In the genomic region with DNA sequence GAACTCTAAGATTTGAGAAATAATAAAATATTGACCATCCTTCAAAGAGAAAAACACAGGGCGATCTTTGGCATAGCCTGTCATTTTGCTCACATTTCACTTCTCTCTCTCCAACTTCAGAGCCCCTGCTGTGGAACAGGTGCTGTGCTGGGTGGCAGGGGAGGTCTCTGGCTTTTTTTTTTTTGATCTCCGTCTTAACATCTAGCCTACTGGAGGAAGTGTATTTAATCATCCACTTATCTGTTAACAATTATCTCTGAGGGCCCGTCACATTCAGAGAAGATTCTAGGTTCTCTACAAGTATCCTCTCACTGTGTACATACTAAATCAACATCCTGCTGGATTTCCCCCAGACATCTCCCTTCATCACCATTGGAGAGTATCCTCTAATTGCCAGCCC, we compare ENCODE assay signal across 13 cellular contexts. TPM values are rescaled to one million over a fixed set of nuclear protein-coding genes. Genes with fewer than 3 reads are reported as not detected.
DNase-seq lines count a peak whose midpoint lies in the region; ATAC-seq and TF ChIP-seq lines count a peak whose summit lies in the region.
"Had no signal": no experiment of that assay in that cellular context is flagged by ENCODE, and none has a peak within 500 bp of the region (broad histone marks: within the 10 kb centered on the region; RNA-seq: fewer than 3 reads in every experiment).

No MANE protein-coding gene starts in this region.

- H3K4me1 Mint-ChIP-seq in dendritic cell treated with granulocyte-macrophage colony-stimulating factor and Interleukin-4, amounts not matched to agents 40 ng/mL and 50 ng/mL, for 4 days (ENCODE audit: low read depth), result peaks cover 91% of the 10 kb centered on the region

- H3K36me3 ChIP-seq in DOHH2 (ENCODE audit: control insufficient read depth, low read length) (no peaks in the 10 kb centered on the region), psoas muscle (ENCODE audit: insufficient read depth in 1 of 2, low read depth in 1 of 2) (no peaks in the 10 kb centered on the region)
- H3K36me3 ChIP-seq: sigmoid colon had no signal

- H3K9me3 ChIP-seq in DOHH2 (ENCODE audit: control insufficient read depth, insufficient read depth, low read length) (no peaks in the 10 kb centered on the region), psoas muscle (no peaks in the 10 kb centered on the region)
- H3K9me3 ChIP-seq: sigmoid colon had no signal

- 0 out of 2 replicates have a peak, but pooled peaks cover 2% of the 10 kb centered on the region for H4K20me1 ChIP-seq in DOHH2 (ENCODE audit: control insufficient read depth, insufficient read depth, low read depth, low read length)

- ATAC-seq in HG03354 (IDR thresholded peaks at IDR 0.05; ENCODE audit: poor library complexity, severe bottlenecking, unreplicated experiment) (peak; percentile 50), psoas muscle (no peak)

- no peak overlapping the region for H3K4me3 Mint-ChIP-seq in dendritic cell treated with granulocyte-macrophage colony-stimulating factor and Interleukin-4, amounts not matched to agents 40 ng/mL and 50 ng/mL, for 4 days
- H3K4me3 Mint-ChIP-seq: nephron had no signal

- H3K4me3 ChIP-seq in DOHH2 (ENCODE audit: low read length) (no peak overlapping the region), psoas muscle (no peak overlapping the region)
- H3K4me3 ChIP-seq: sigmoid colon had no signal

- H3K27ac Mint-ChIP-seq in dendritic cell treated with granulocyte-macrophage colony-stimulating factor and Interleukin-4, amounts not matched to agents 40 ng/mL and 50 ng/mL, for 4 days, result peak overlapping the region; percentile 91
- H3K27ac Mint-ChIP-seq: nephron had no signal

- DNase-seq in NCI-H510A treated with DMSO at 0.1 percent for 48 hours (lab: John Stamatoyannopoulos, UW) (peak; percentile 89), psoas muscle (no peak), retina (no peak), DMS79 treated with DMSO at 0.1 percent for 48 hours (lab: John Stamatoyannopoulos, UW) (no peak)
- DNase-seq: activated CD4-positive, alpha-beta T cell treated with anti-CD3 and anti-CD28 coated beads for 4 hours; amniotic stem cell; foreskin fibroblast; NK-92 treated with Interleukin-12 subunit alpha and Interleukin-12 subunit beta, amount 100 ng/mL, for 24 hours; sigmoid colon had no signal

- H3F3A ChIP-seq in DOHH2 (ENCODE audit: control insufficient read depth, insufficient read depth), result no peaks in the 10 kb centered on the region

- peaks cover 66% of the 10 kb centered on the region for H3K36me3 Mint-ChIP-seq in dendritic cell treated with granulocyte-macrophage colony-stimulating factor and Interleukin-4, amounts not matched to agents 40 ng/mL and 50 ng/mL, for 4 days (ENCODE audit: low read depth)

- peaks cover 64% of the 10 kb centered on the region for H3K4me1 ChIP-seq in DOHH2 (ENCODE audit: control insufficient read depth, low read length)
- peaks cover 6% of the 10 kb centered on the region for H3K4me1 ChIP-seq in psoas muscle

- no peak for TF ChIP-seq CTCF in DOHH2 (IDR thresholded peaks at IDR 0.05; ENCODE audit: low read depth, low read length, poor library complexity, severe bottlenecking)
- no peak for TF ChIP-seq CTCF in psoas muscle (IDR thresholded peaks at IDR 0.05)

- H3K9me2 ChIP-seq in DOHH2 (replicated peaks; ENCODE audit: control insufficient read depth, low read length), result no peaks in the 10 kb centered on the region

- no peaks in the 10 kb centered on the region for H3K9me3 Mint-ChIP-seq in dendritic cell treated with granulocyte-macrophage colony-stimulating factor and Interleukin-4, amounts not matched to agents 40 ng/mL and 50 ng/mL, for 4 days
- H3K9me3 Mint-ChIP-seq: nephron had no signal

- 78 to 81% (median 79%) methylated on average over 3 of the region's 3 CpGs for WGBS in psoas muscle, 3 donors

- no peak overlapping the region for H3K27ac ChIP-seq in DOHH2 (ENCODE audit: low read depth, low read length)
- no peak overlapping the region for H3K27ac ChIP-seq in psoas muscle
- H3K27ac ChIP-seq: sigmoid colon had no signal

- peaks cover 22% of the 10 kb centered on the region for H3K79me2 ChIP-seq in DOHH2 (ENCODE audit: control insufficient read depth, low read length)

- no peaks in the 10 kb centered on the region for H3K27me3 Mint-ChIP-seq in dendritic cell treated with granulocyte-macrophage colony-stimulating factor and Interleukin-4, amounts not matched to agents 40 ng/mL and 50 ng/mL, for 4 days

- peak overlapping the region; percentile 9 for H3K4me2 ChIP-seq in DOHH2 (ENCODE audit: low read length)

- intact Hi-C loops in dendritic cell treated with granulocyte-macrophage colony-stimulating factor and Interleukin-4, amounts not matched to agents 40 ng/mL and 50 ng/mL, for 4 days (cut with micrococcal nuclease), result loop anchor here (5.0 kb wide), 1 partner anchor 34 kb away; the partner anchor contains the start of gene CHST11
- intact Hi-C loops in psoas muscle (cut with DNase I), result no loop called here

- H3K27me3 ChIP-seq in DOHH2 (ENCODE audit: control insufficient read depth, low read length), result no peaks in the 10 kb centered on the region
- H3K27me3 ChIP-seq in psoas muscle (ENCODE audit: insufficient read depth in 3 of 3, low read length in 2 of 3), result no peaks in the 10 kb centered on the region
- H3K27me3 ChIP-seq: sigmoid colon had no signal

RNA-seq across cellular contexts. Expression of gene CHST11, which starts 34.1 kb away (rescaled TPM):
- 1 to 10 TPM; 1.0 to 1.6 (median 1.1) TPM for total RNA-seq in psoas muscle
- under 1 TPM; 0.52 to 0.65 (median 0.58) TPM for polyA plus RNA-seq in psoas muscle
